Comparison of ENCODE assay signal across 12 cellular contexts in the genomic region with DNA sequence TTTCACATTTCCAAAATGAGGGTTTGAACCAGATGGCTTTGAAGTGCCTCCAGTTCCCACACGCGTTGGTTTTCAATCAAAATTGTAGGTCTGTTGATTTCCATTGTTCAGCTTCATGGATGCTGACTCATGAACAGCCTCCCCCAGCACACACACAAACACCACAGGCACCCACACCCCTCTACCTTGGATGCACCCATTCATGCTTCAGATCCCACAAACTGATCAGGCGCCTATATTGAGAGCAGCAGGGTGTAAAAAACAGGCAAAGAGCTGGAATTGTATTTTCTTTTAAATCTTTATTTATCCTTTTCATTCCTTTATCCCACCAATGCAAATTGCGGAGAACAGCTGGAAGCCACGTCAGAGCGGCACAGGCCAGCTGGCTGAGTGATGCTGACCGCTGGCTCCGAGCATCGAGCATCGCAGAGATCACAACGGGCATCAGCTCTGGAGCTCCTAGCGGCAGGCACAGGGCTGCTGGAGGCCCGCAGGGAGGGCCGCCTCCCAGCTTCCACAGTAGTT. TPM values are rescaled to one million over a fixed set of nuclear protein-coding genes. Genes with fewer than 3 reads are reported as not detected.
A peak's percentile ranks its signal among the peaks of the same experiment; 100 is the strongest.
DNase-seq lines count a peak whose midpoint lies in the region; ATAC-seq and TF ChIP-seq lines count a peak whose summit lies in the region.
"Had no signal": no experiment of that assay in that cellular context is flagged by ENCODE, and none has a peak within 500 bp of the region (broad histone marks: within the 10 kb centered on the region; RNA-seq: fewer than 3 reads in every experiment).

No MANE protein-coding gene starts in this region.

- H3K27ac ChIP-seq in GM23338 (ENCODE audit: low read depth) (no peak overlapping the region), vagina (no peak overlapping the region), SK-N-SH (ENCODE audit: low read depth in 2 of 2, low read length in 1 of 2) (no peak overlapping the region), gastrocnemius medialis (peak overlapping the region in 1 of 4 donors; percentile 30)
- H3K27ac ChIP-seq: colonic mucosa, left lung had no signal

- H3K9me3 Mint-ChIP-seq in GM23338 = no peaks in the 10 kb centered on the region
- no peaks in the 10 kb centered on the region for H3K9me3 Mint-ChIP-seq in central memory CD8-positive, alpha-beta T cell
- H3K9me3 Mint-ChIP-seq in natural killer cell treated with Interleukin-12 subunit alpha and Interleukin-12 subunit beta and Interleukin-15 and Interleukin-18, amount 100 ng/mL, for 72 hours = no peaks in the 10 kb centered on the region

- H3K9me3 ChIP-seq in vagina (no peaks in the 10 kb centered on the region), SK-N-SH (no peaks in the 10 kb centered on the region), gastrocnemius medialis (no peaks in the 10 kb centered on the region)
- H3K9me3 ChIP-seq: colonic mucosa, left lung had no signal

- CTCF ChIA-PET in SK-N-SH (lab: Yijun Ruan, JAX) = no interaction called here

- H2AFZ ChIP-seq in GM23338 = no peak overlapping the region
- no peak overlapping the region for H2AFZ ChIP-seq in SK-N-SH (ENCODE audit: low read depth)

- H3K36me3 Mint-ChIP-seq in GM23338 (ENCODE audit: low read depth) = no peaks in the 10 kb centered on the region
- H3K36me3 Mint-ChIP-seq in central memory CD8-positive, alpha-beta T cell (ENCODE audit: insufficient read depth) = peaks cover 8% of the 10 kb centered on the region
- no peaks in the 10 kb centered on the region for H3K36me3 Mint-ChIP-seq in natural killer cell treated with Interleukin-12 subunit alpha and Interleukin-12 subunit beta and Interleukin-15 and Interleukin-18, amount 100 ng/mL, for 72 hours

- no peak overlapping the region for H3K4me3 Mint-ChIP-seq in GM23338
- no peak overlapping the region for H3K4me3 Mint-ChIP-seq in central memory CD8-positive, alpha-beta T cell
- no peak overlapping the region for H3K4me3 Mint-ChIP-seq in natural killer cell treated with Interleukin-12 subunit alpha and Interleukin-12 subunit beta and Interleukin-15 and Interleukin-18, amount 100 ng/mL, for 72 hours

- no peak overlapping the region for H3K4me3 ChIP-seq in GM23338
- no peak overlapping the region for H3K4me3 ChIP-seq in vagina
- no peak overlapping the region for H3K4me3 ChIP-seq in SK-N-SH (ENCODE audit: low read depth in 2 of 2, low read length in 1 of 2)
- no peak overlapping the region for H3K4me3 ChIP-seq in gastrocnemius medialis
- H3K4me3 ChIP-seq: colonic mucosa, left lung had no signal

- H3K9me2 ChIP-seq in GM23338 (ENCODE audit: insufficient read depth) (no peaks in the 10 kb centered on the region; the same call in 1 of the 2 replicates), SK-N-SH (no peaks in the 10 kb centered on the region)

- H3F3A ChIP-seq in GM23338 (replicated peaks; ENCODE audit: low read depth) (no peaks in the 10 kb centered on the region), SK-N-SH (replicated peaks; ENCODE audit: insufficient read depth) (peaks cover 28% of the 10 kb centered on the region)

- DNase-seq in GM23338 (ENCODE audit: low spot score) (peak; percentile 66), NCI-H2227 (lab: John Stamatoyannopoulos, UW; ENCODE audit: unreplicated experiment) (peak; percentile 60), vagina (ENCODE audit: extremely low spot score in 2 of 2) (no peak), SK-N-SH (no peak), amniotic stem cell (lab: John Stamatoyannopoulos, UW) (no peak), gastrocnemius medialis (no peak)
- no peak for DNase-seq in central memory CD8-positive, alpha-beta T cell (ENCODE audit: low spot score in 2 of 2)
- no peak for DNase-seq in natural killer cell treated with Interleukin-12 subunit alpha and Interleukin-12 subunit beta and Interleukin-15 and Interleukin-18, amount 100 ng/mL, for 72 hours (ENCODE audit: low spot score)
- DNase-seq: colonic mucosa; left lung; NCI-H2081; stimulated activated CD4-positive, alpha-beta T cell treated with anti-CD3 and anti-CD28 coated beads, Interleukin-2, amount 100 ng/mL, for 48 hours had no signal

- H3K79me2 ChIP-seq in GM23338 (replicated peaks; ENCODE audit: insufficient read depth) (no peaks in the 10 kb centered on the region), SK-N-SH (ENCODE audit: insufficient read depth) (no peaks in the 10 kb centered on the region)

- H3K27me3 ChIP-seq in GM23338 (ENCODE audit: insufficient read depth) (no peaks in the 10 kb centered on the region), vagina (no peaks in the 10 kb centered on the region), SK-N-SH (ENCODE audit: insufficient read depth) (no peaks in the 10 kb centered on the region), gastrocnemius medialis (no peaks in the 10 kb centered on the region)
- H3K27me3 ChIP-seq: colonic mucosa, left lung had no signal

- intact Hi-C loops in vagina (cut with DNase I) (no loop called here), gastrocnemius medialis (cut with DNase I; ENCODE audit: low total_unique reads) (no loop called here)

- H3K4me2 ChIP-seq in GM23338 (peak overlapping the region; percentile 17; the same call in 1 of the 2 replicates), SK-N-SH (no peak overlapping the region)

- no peak for TF ChIP-seq POLR2A in vagina (IDR thresholded peaks at IDR 0.05)
- no peak for TF ChIP-seq POLR2A in gastrocnemius medialis (IDR thresholded peaks at IDR 0.05)

- TF ChIP-seq EP300 in SK-N-SH (IDR thresholded peaks at IDR 0.05; ENCODE audit: borderline replicate concordance in 1 of 2, low read depth in 1 of 2, low read length in 1 of 2) = no peak

- POLR2A ChIA-PET in SK-N-SH (lab: Yijun Ruan, JAX) = interaction anchor here (0.6 kb wide), 1 partner anchor 1880 kb away, joined by 3 read pairs; no protein-coding TSS in a partner anchor

- ATAC-seq in GM23338 (peak; percentile 89), gastrocnemius medialis (no peak)
- no peak for ATAC-seq in central memory CD8-positive, alpha-beta T cell (replicated peaks; ENCODE audit: extremely low read depth, poor library complexity, severe bottlenecking)
- no peak for ATAC-seq in natural killer cell treated with Interleukin-12 subunit alpha and Interleukin-12 subunit beta and Interleukin-15 and Interleukin-18, amount 100 ng/mL, for 72 hours
- ATAC-seq: left lung had no signal

- in situ Hi-C loops in gastrocnemius medialis (cut with MboI; ENCODE audit: low sequenced_read_pairs in 4 of 4) = no loop called here

- 89% methylated on average over 14 of the region's 14 CpGs for WGBS in SK-N-SH (ENCODE audit: low lambda C conversion rate)

- H3K36me3 ChIP-seq in GM23338 (ENCODE audit: insufficient read depth) (no peaks in the 10 kb centered on the region), vagina (no peaks in the 10 kb centered on the region), SK-N-SH (replicated peaks in 1 of 2; ENCODE audit: control insufficient read depth in 1 of 2, insufficient read depth in 2 of 2, low read length in 1 of 2) (no peaks in the 10 kb centered on the region), gastrocnemius medialis (no peaks in the 10 kb centered on the region)
- H3K36me3 ChIP-seq: colonic mucosa, left lung had no signal

- no peaks in the 10 kb centered on the region; the same call in 1 of the 2 replicates for H4K20me1 ChIP-seq in GM23338 (replicated peaks; ENCODE audit: insufficient read depth)
- no peaks in the 10 kb centered on the region for H4K20me1 ChIP-seq in SK-N-SH (ENCODE audit: insufficient read depth)

- peak overlapping the region; percentile 53; the same call in 1 of the 2 replicates for H3K27ac Mint-ChIP-seq in GM23338
- peak overlapping the region; percentile 67 for H3K27ac Mint-ChIP-seq in central memory CD8-positive, alpha-beta T cell (ENCODE audit: low read depth)
- peak overlapping the region; percentile 61 to 81 for H3K27ac Mint-ChIP-seq in natural killer cell treated with Interleukin-12 subunit alpha and Interleukin-12 subunit beta and Interleukin-15 and Interleukin-18, amount 100 ng/mL, for 72 hours

- no peak for TF ChIP-seq CTCF in GM23338 (conservative IDR thresholded peaks at IDR 0.05; ENCODE audit: low read depth in 2 of 2)
- no peak for TF ChIP-seq CTCF in vagina (IDR thresholded peaks at IDR 0.05)
- no peak for TF ChIP-seq CTCF in SK-N-SH (IDR thresholded peaks at IDR 0.05)
- no peak for TF ChIP-seq CTCF in gastrocnemius medialis (IDR thresholded peaks at IDR 0.05 in 4 of 5, conservative IDR thresholded peaks at IDR 0.05 in 1 of 5)

- no peak overlapping the region for H3K9ac ChIP-seq in SK-N-SH

- peaks cover 43% of the 10 kb centered on the region for H3K4me1 Mint-ChIP-seq in GM23338
- H3K4me1 Mint-ChIP-seq in central memory CD8-positive, alpha-beta T cell = peaks cover 39% of the 10 kb centered on the region
- peaks cover 50 to 57% of the 10 kb centered on the region in 2 donors for H3K4me1 Mint-ChIP-seq in natural killer cell treated with Interleukin-12 subunit alpha and Interleukin-12 subunit beta and Interleukin-15 and Interleukin-18, amount 100 ng/mL, for 72 hours (ENCODE audit: low read depth in 2 of 2)

- H3K27me3 Mint-ChIP-seq in GM23338 (ENCODE audit: insufficient read depth, low read depth, poor library complexity) = peaks cover 3% of the 10 kb centered on the region
- no peaks in the 10 kb centered on the region for H3K27me3 Mint-ChIP-seq in central memory CD8-positive, alpha-beta T cell
- no peaks in the 10 kb centered on the region for H3K27me3 Mint-ChIP-seq in natural killer cell treated with Interleukin-12 subunit alpha and Interleukin-12 subunit beta and Interleukin-15 and Interleukin-18, amount 100 ng/mL, for 72 hours

- TF ChIP-seq RAD21 in SK-N-SH (IDR thresholded peaks at IDR 0.05; ENCODE audit: low read length) = no peak

- H3K4me1 ChIP-seq in GM23338 (ENCODE audit: insufficient read depth) (peaks cover 34% of the 10 kb centered on the region), vagina (peaks cover 32% of the 10 kb centered on the region), SK-N-SH (ENCODE audit: control insufficient read depth in 1 of 2, insufficient read depth in 2 of 2, low read depth in 1 of 2, low read length in 1 of 2) (peaks cover 3 to 27% of the 10 kb centered on the region in 2 experiments; a peak in 3 of 4 replicates), gastrocnemius medialis (peaks cover 0 to 19% of the 10 kb centered on the region in 2 donors)
- H3K4me1 ChIP-seq: colonic mucosa had no signal

TF ChIP-seq in GM23338, 12 proteins besides CTCF, POLR2A, EP300 and RAD21 (continues in another document):
- TF ChIP-seq EZH2 (IDR thresholded peaks at IDR 0.05; ENCODE audit: low read depth, unreplicated experiment) (no peak), JUNB (IDR thresholded peaks at IDR 0.05; ENCODE audit: unreplicated experiment) (no peak)

TF ChIP-seq in SK-N-SH, 30 proteins besides CTCF, POLR2A, EP300 and RAD21 (continues in another document):
- no peak for TF ChIP-seq GABPA (IDR thresholded peaks at IDR 0.05; ENCODE audit: low read depth)
- no peak for TF ChIP-seq FOXM1 (IDR thresholded peaks at IDR 0.05; ENCODE audit: low read depth)

RNA-seq across cellular contexts. Expression of a gene that starts 29.3 kb away (rescaled TPM):
- 42.8 and 62.0 TPM in 2 replicates for total RNA-seq in GM23338 (2014; rRNA removed; shearing (Covaris generic))
- polyA plus RNA-seq in GM23338 (2016; fragmentation: Nextera tagmentation; extraction: Ambion mirVana) (57.7 and 70.4 TPM in 2 replicates), SK-N-SH (2012; rRNA removed) (25.2 and 27.5 TPM in 2 replicates)
- total RNA-seq in natural killer cell treated with Interleukin-12 subunit alpha and Interleukin-12 subunit beta and Interleukin-15 and Interleukin-18, amount 100 ng/mL, for 72 hours = 10 to 100 TPM; 21.8 to 23.4 TPM
- total RNA-seq in vagina (13.0 TPM), gastrocnemius medialis (10 to 100 TPM in 1 of 4 donors, 1 to 10 TPM in 3; 5.7 to 14.9 (median 6.6) TPM)
- polyA plus RNA-seq in SK-N-SH (2012; cell fraction: cytosol; rRNA removed) = 27.7 and 30.3 TPM in 2 replicates
- 22.8 and 24.5 TPM in 2 replicates for polyA plus RNA-seq in SK-N-SH (2012; cell fraction: nucleus; rRNA removed)

Comparison
In these comparisons a context has a peak if more than half of its experiments do, and no peak if none do; other contexts are left out.
1. DNase-seq: peak in GM23338 (single experiment) and NCI-H2227 (single experiment); none in central memory CD8-positive, alpha-beta T cell (0 of 2), natural killer cell treated with Interleukin-12 subunit alpha and Interleukin-12 subunit beta and Interleukin-15 and Interleukin-18, amount 100 ng/mL, for 72 hours (single experiment), vagina (0 of 2), SK-N-SH (single experiment), amniotic stem cell (single experiment) and gastrocnemius medialis (0 of 2).
2. Peak in every context shown above with its lines, with median percentiles within 50 percentile points of each other: H3K27ac Mint-ChIP-seq.